Comparison of ENCODE assay signal across 21 cellular contexts in genomic region chr3:4440951-4441350, GRCh38. TPM values are rescaled to one million over a fixed set of nuclear protein-coding genes. Genes with fewer than 3 reads are reported as not detected.
DNase-seq lines count a peak whose midpoint lies in the region; ATAC-seq, FAIRE-seq and TF ChIP-seq lines count a peak whose summit lies in the region.
"Had no signal": no experiment of that assay in that cellular context is flagged by ENCODE, and none has a peak within 500 bp of the region (broad histone marks: within the 10 kb centered on the region; RNA-seq: fewer than 3 reads in every experiment).

No MANE protein-coding gene starts in this region.

- H3K4me3 ChIP-seq in K562 (no peak overlapping the region), hepatocyte (no peak overlapping the region)
- H3K4me3 ChIP-seq: HAP-1 had no signal

- H3K79me2 ChIP-seq in K562 (ENCODE audit: control insufficient read depth, insufficient read depth, low read length) (no peaks in the 10 kb centered on the region), hepatocyte (no peaks in the 10 kb centered on the region)

- H3K36me3 ChIP-seq in K562 (ENCODE audit: control insufficient read depth, insufficient read depth, low read length) (no peaks in the 10 kb centered on the region), hepatocyte (replicated peaks; ENCODE audit: insufficient read depth, low read depth) (no peaks in the 10 kb centered on the region)
- H3K36me3 ChIP-seq: BE2C, HAP-1 had no signal

- TF ChIP-seq POLR2A in K562 (conservative IDR thresholded peaks at IDR 0.05): no peak

- FAIRE-seq in K562 (lab: Jason Lieb, UNC): no peak
- FAIRE-seq: A204.1, D721Med, G401.6, GM12891, GM18507, HTR-8/SVneo had no signal

- intact Hi-C loops in K562 (cut with micrococcal nuclease): no loop called here

- H4K20me1 ChIP-seq in K562 (replicated peaks; ENCODE audit: control insufficient read depth, insufficient read depth, low read length) (no peaks in the 10 kb centered on the region), hepatocyte (ENCODE audit: insufficient read depth, poor library complexity, severe bottlenecking) (no peaks in the 10 kb centered on the region)

- H3K4me1 ChIP-seq in K562 (replicated peaks in 1 of 2; ENCODE audit: control insufficient read depth in 2 of 2, insufficient read depth in 2 of 2, low read length in 2 of 2): no peaks in the 10 kb centered on the region
- no peaks in the 10 kb centered on the region for H3K4me1 ChIP-seq in hepatocyte (ENCODE audit: insufficient read depth)
- H3K4me1 ChIP-seq in foreskin keratinocyte: no peaks in the 10 kb centered on the region
- H3K4me1 ChIP-seq: BE2C, HAP-1 had no signal

- no peaks in the 10 kb centered on the region for H3K9me2 ChIP-seq in hepatocyte (replicated peaks; ENCODE audit: insufficient read depth)

- TF ChIP-seq EP300 in K562 (IDR thresholded peaks at IDR 0.05; ENCODE audit: low read length): no peak

- H3K9me3 ChIP-seq in K562 (replicated peaks; ENCODE audit: control insufficient read depth, insufficient read depth, low read depth, low read length) (no peaks in the 10 kb centered on the region), hepatocyte (ENCODE audit: low read depth) (no peaks in the 10 kb centered on the region)
- H3K9me3 ChIP-seq: BE2C, Caco-2, HAP-1 had no signal

- DNase-seq in NCI-H69 (lab: John Stamatoyannopoulos, UW) (peak; percentile 3), K562 (ENCODE audit: extremely low read depth in 1 of 4, low spot score in 3 of 4) (no peak), hepatocyte (ENCODE audit: low spot score) (no peak), foreskin keratinocyte (no peak), foreskin melanocyte (no peak), GM13976 (ENCODE audit: low spot score) (no peak)
- DNase-seq: ACHN; BE2C; C1 segment of cervical spinal cord; Caco-2; CD4-positive, CD25-positive, alpha-beta regulatory T cell; CD8-positive, alpha-beta memory T cell; KBM-7 had no signal

- H2AFZ ChIP-seq in K562 (ENCODE audit: low read depth, low read length) (no peak overlapping the region), hepatocyte (no peak overlapping the region)

- H3K9ac ChIP-seq in K562 (ENCODE audit: insufficient read depth in 1 of 2, low read depth in 2 of 2, low read length in 2 of 2): no peak overlapping the region

- H3K27ac ChIP-seq in K562 (ENCODE audit: extremely low read depth, low read depth, low read length) (no peak overlapping the region), hepatocyte (peak overlapping the region; percentile 28), foreskin keratinocyte (no peak overlapping the region)

- TF ChIP-seq CTCF in K562 (IDR thresholded peaks at IDR 0.05 in 2 of 3, conservative IDR thresholded peaks at IDR 0.05 in 1 of 3; ENCODE audit: insufficient read depth in 2 of 3, low read depth in 1 of 3, low read length in 3 of 3): no peak
- no peak for TF ChIP-seq CTCF in hepatocyte (IDR thresholded peaks at IDR 0.05; ENCODE audit: poor library complexity)
- no peak for TF ChIP-seq CTCF in foreskin keratinocyte (conservative IDR thresholded peaks at IDR 0.05)
- no peak for TF ChIP-seq CTCF in GM13976 (IDR thresholded peaks at IDR 0.05; ENCODE audit: borderline replicate concordance, control extremely low read depth, extremely low read depth, insufficient read depth, missing control alignments)

- H3K27me3 ChIP-seq in K562 (ENCODE audit: control insufficient read depth in 2 of 2, insufficient read depth in 2 of 2, low read length in 2 of 2) (no peaks in the 10 kb centered on the region), hepatocyte (no peaks in the 10 kb centered on the region), foreskin keratinocyte (no peaks in the 10 kb centered on the region)
- H3K27me3 ChIP-seq: BE2C had no signal

- BruUV-seq in K562 (replicated peaks; lab: Mats Ljungman, UMichigan): no TSS peak

- ATAC-seq in K562 (no peak), foreskin keratinocyte (no peak), GM21526 (IDR thresholded peaks at IDR 0.05; ENCODE audit: low FRiP score, unreplicated experiment) (no peak)

- in situ Hi-C loops in K562 (cut with MboI): no loop called here
- in situ Hi-C loops in GM13976 (cut with MboI; ENCODE audit: low sequenced_read_pairs, unreplicated experiment): no loop called here

- H3K9me1 ChIP-seq in K562 (ENCODE audit: control insufficient read depth, insufficient read depth, low read length): no peaks in the 10 kb centered on the region

- POLR2A ChIA-PET in K562 (lab: Yijun Ruan, JAX): no interaction called here

- TF ChIP-seq RAD21 in K562 (CRISPR knock-in tag; conservative IDR thresholded peaks at IDR 0.05 in 1 of 2, IDR thresholded peaks at IDR 0.05 in 1 of 2): no peak

- CTCF ChIA-PET in K562 (lab: Yijun Ruan, JAX; ENCODE audit: low intra/inter-chr PET ratio): no interaction called here

- H3K4me2 ChIP-seq in K562 (ENCODE audit: insufficient read depth, low read length): no peak overlapping the region
- peak overlapping the region; percentile 44 for H3K4me2 ChIP-seq in hepatocyte

- WGBS in K562 (ENCODE audit: insufficient coverage, low coverage, missing lambda C conversion rate): 69% methylated on average over 6 of the region's 6 CpGs
- WGBS in hepatocyte (ENCODE audit: low lambda C conversion rate, missing lambda C conversion rate): 70% methylated on average over 6 of the region's 6 CpGs

TF ChIP-seq in K562, 482 proteins besides CTCF, POLR2A, EP300 and RAD21:
- TF ChIP-seq PKNOX1 (IDR thresholded peaks at IDR 0.05) (0 out of 2 replicates have a peak, but pooled peaks have one; percentile 18), ZBTB26 (CRISPR knock-in tag; IDR thresholded peaks at IDR 0.05) (no peak)

RNA-seq across cellular contexts. Expression of gene SUMF1, which starts 26.1 kb away (rescaled TPM):
- total RNA-seq in K562 (2011; cell fraction: chromatin; rRNA removed; ENCODE audit: low replicate concordance): 20.5 and 21.4 TPM in 2 replicates
- 18.0 and 18.2 TPM in 2 replicates for total RNA-seq in K562 (2011; cell fraction: nucleolus; rRNA removed)
- total RNA-seq in K562 (2011; cell fraction: nucleoplasm; rRNA removed): 15.5 and 18.3 TPM in 2 replicates
- total RNA-seq in K562 (2014; rRNA removed) (6.6 and 8.1 TPM in 2 replicates), K562 (2014; rRNA removed; fragmentation: Illumina TruSeq; extraction: Trizol) (4.2 and 4.6 TPM in 2 replicates), K562 (2015; rRNA removed; fragmentation: Illumina TruSeq; extraction: Trizol) (4.1 and 4.6 TPM in 2 replicates), K562 (2021) (5.6 and 6.0 TPM in 2 replicates), hepatocyte (49.6 and 59.0 TPM in 2 replicates), foreskin keratinocyte (22.4 and 22.5 TPM in 2 replicates)
- polyA plus RNA-seq in K562 (2011; rRNA removed) (3.8 and 6.4 TPM in 2 replicates), K562 (2014; fragmentation: Illumina TruSeq; extraction: Trizol) (2.9 and 3.7 TPM in 2 replicates), K562 (2014; fragmentation: Nextera tagmentation; extraction: Ambion mirVana) (1 to 10 TPM; 1.3 to 1.4 TPM), K562 (2014; rRNA removed) (5.2 and 7.4 TPM in 2 replicates), hepatocyte (43.1 and 55.5 TPM in 2 replicates), foreskin keratinocyte (14.6 and 17.5 TPM in 2 replicates)
- polyA plus RNA-seq in K562 (2011; cell fraction: cytosol; rRNA removed): 5.6 and 16.4 TPM in 2 replicates
- 4.5 and 5.7 TPM in 2 replicates for polyA plus RNA-seq in K562 (2011; cell fraction: nucleus; rRNA removed)
- polyA plus RNA-seq in K562 (2012): 3.5 and 4.1 TPM in 2 replicates
- polyA minus RNA-seq in K562 (2011; rRNA and poly(A)+ RNA removed): 10.9 and 15.6 TPM in 2 replicates
- 4.8 and 5.0 TPM in 2 replicates for polyA minus RNA-seq in K562 (2011; cell fraction: cytosol; rRNA and poly(A)+ RNA removed)
- polyA minus RNA-seq in K562 (2011; cell fraction: nucleus; rRNA and poly(A)+ RNA removed): 22.3 and 23.8 TPM in 2 replicates

RNA-seq across cellular contexts. Expression of gene ITPR1, which starts 52.2 kb away (rescaled TPM):
- total RNA-seq in K562 (2011; cell fraction: chromatin; rRNA removed; ENCODE audit: low replicate concordance): 159 and 255 TPM in 2 replicates
- 75.7 and 94.0 TPM in 2 replicates for total RNA-seq in K562 (2011; cell fraction: nucleolus; rRNA removed)
- 134 and 202 TPM in 2 replicates for total RNA-seq in K562 (2011; cell fraction: nucleoplasm; rRNA removed)
- total RNA-seq in K562 (2014; rRNA removed): 22.4 and 22.9 TPM in 2 replicates
- 40.0 and 43.3 TPM in 2 replicates for total RNA-seq in K562 (2014; rRNA removed; fragmentation: Illumina TruSeq; extraction: Trizol)
- total RNA-seq in K562 (2015; rRNA removed; fragmentation: Illumina TruSeq; extraction: Trizol): 31.1 and 32.3 TPM in 2 replicates
- total RNA-seq in K562 (2021): 32.0 and 35.2 TPM in 2 replicates
- polyA plus RNA-seq in K562 (2011; rRNA removed): 20.6 and 27.4 TPM in 2 replicates
- 5.8 and 10.0 TPM in 2 replicates for polyA plus RNA-seq in K562 (2011; cell fraction: cytosol; rRNA removed)
- 33.1 and 38.3 TPM in 2 replicates for polyA plus RNA-seq in K562 (2011; cell fraction: nucleus; rRNA removed)
- 25.5 and 30.9 TPM in 2 replicates for polyA plus RNA-seq in K562 (2012)
- polyA plus RNA-seq in K562 (2014; fragmentation: Illumina TruSeq; extraction: Trizol): 23.7 and 24.8 TPM in 2 replicates
- 10 to 100 TPM; 26.2 to 33.9 TPM for polyA plus RNA-seq in K562 (2014; fragmentation: Nextera tagmentation; extraction: Ambion mirVana)
- polyA plus RNA-seq in K562 (2014; rRNA removed): 17.7 and 23.5 TPM in 2 replicates
- polyA minus RNA-seq in K562 (2011; rRNA and poly(A)+ RNA removed): 91.6 and 111 TPM in 2 replicates
- polyA minus RNA-seq in K562 (2011; cell fraction: cytosol; rRNA and poly(A)+ RNA removed): 22.8 and 25.6 TPM in 2 replicates
- polyA minus RNA-seq in K562 (2011; cell fraction: nucleus; rRNA and poly(A)+ RNA removed): 77.7 and 104 TPM in 2 replicates
- 79.1 and 90.8 TPM in 2 replicates for total RNA-seq in hepatocyte
- polyA plus RNA-seq in hepatocyte: 46.8 and 54.8 TPM in 2 replicates
- 1.9 and 2.2 TPM in 2 replicates for total RNA-seq in foreskin keratinocyte
- polyA plus RNA-seq in foreskin keratinocyte: 0.66 and 0.84 TPM in 2 replicates
